ENCODE assay signal across 17 cellular contexts in genomic region chr9:113543286-113544000, GRCh38.
DNase-seq lines count a peak whose midpoint lies in the region; ATAC-seq and TF ChIP-seq lines count a peak whose summit lies in the region.
"Had no signal": no experiment of that assay in that cellular context is flagged by ENCODE, and none has a peak within 500 bp of the region (broad histone marks: within the 10 kb centered on the region; RNA-seq: fewer than 3 reads in every experiment).

No MANE protein-coding gene starts in this region.

- no peaks in the 10 kb centered on the region for H3K79me2 ChIP-seq in trophoblast cell (ENCODE audit: control insufficient read depth, insufficient read depth, low read length, poor library complexity)

- intact Hi-C loops in CD8-positive, alpha-beta T cell (cut with DNase I, micrococcal nuclease), result no loop called here
- intact Hi-C loops in heart right ventricle (cut with DNase I), result loop anchor here in 1 of 10 donors (5.0 kb wide), 1 partner anchor 34 kb away; no protein-coding TSS in a partner anchor

- H3K4me3 Mint-ChIP-seq in CD8-positive, alpha-beta T cell, result no peak overlapping the region
- no peak overlapping the region for H3K4me3 Mint-ChIP-seq in T-helper 17 cell

- no peaks in the 10 kb centered on the region for H3K27me3 Mint-ChIP-seq in CD8-positive, alpha-beta T cell (ENCODE audit: low read depth)
- no peaks in the 10 kb centered on the region for H3K27me3 Mint-ChIP-seq in T-helper 17 cell

- no peak for DNase-seq in CD8-positive, alpha-beta T cell
- DNase-seq in T-helper 17 cell (no peak), heart right ventricle (no peak), trophoblast cell (no peak), SHP77 (lab: John Stamatoyannopoulos, UW) (no peak), RPMI8226 (no peak)
- DNase-seq: activated CD4-positive, alpha-beta T cell treated with anti-CD3 and anti-CD28 coated beads, Interleukin-2, amount 50 U/mL, for 48 hours; activated T-cell treated with anti-CD3 and anti-CD28 coated beads, Interleukin-2, amount 50 U/mL, for 48 hours; AML-193; foreskin fibroblast; NCI-H446; stomach had no signal

- H3K4ac ChIP-seq in trophoblast cell (ENCODE audit: low read depth, low read length), result no peak overlapping the region

- H2AFZ ChIP-seq in trophoblast cell (ENCODE audit: insufficient read depth, low read length, poor library complexity), result no peak overlapping the region

- H3K9me3 Mint-ChIP-seq in CD8-positive, alpha-beta T cell, result no peaks in the 10 kb centered on the region

- H3K4me2 ChIP-seq in trophoblast cell (ENCODE audit: low read length), result no peak overlapping the region

- POLR2A ChIA-PET in CD8-positive, alpha-beta T cell (lab: Charles Lee), result no interaction called here

- peak overlapping the region; percentile 22 for H4K91ac ChIP-seq in trophoblast cell (ENCODE audit: low read depth, low read length)

- no peak for ATAC-seq in CD8-positive, alpha-beta T cell
- ATAC-seq in T-helper 17 cell (no peak), heart right ventricle (no peak), esophagus mucosa (no peak)
- ATAC-seq: left lobe of liver had no signal

- TF ChIP-seq CTCF in CD8-positive, alpha-beta T cell (IDR thresholded peaks at IDR 0.05), result no peak
- no peak for TF ChIP-seq CTCF in heart right ventricle (IDR thresholded peaks at IDR 0.05)

- no peaks in the 10 kb centered on the region for H3K9me3 ChIP-seq in CD8-positive, alpha-beta T cell (ENCODE audit: low read length)
- H3K9me3 ChIP-seq in T-helper 17 cell (ENCODE audit: control insufficient read depth, low read length, poor library complexity, severe bottlenecking) (no peaks in the 10 kb centered on the region), heart right ventricle (no peaks in the 10 kb centered on the region), trophoblast cell (ENCODE audit: insufficient read depth, low read depth, low read length) (peaks cover 2% of the 10 kb centered on the region)
- H3K9me3 ChIP-seq: HAP-1, ovary, stomach, vagina had no signal

- H3K36me3 Mint-ChIP-seq in CD8-positive, alpha-beta T cell, result peaks cover 87% of the 10 kb centered on the region
- H3K36me3 Mint-ChIP-seq in T-helper 17 cell (ENCODE audit: low read depth), result peaks cover 5% of the 10 kb centered on the region

- H3K27me3 ChIP-seq in CD8-positive, alpha-beta T cell (ENCODE audit: insufficient read depth, low read length), result no peaks in the 10 kb centered on the region
- H3K27me3 ChIP-seq in heart right ventricle (no peaks in the 10 kb centered on the region), trophoblast cell (ENCODE audit: insufficient read depth, low read length) (no peaks in the 10 kb centered on the region)
- H3K27me3 ChIP-seq: ovary, stomach, vagina had no signal

- no peak overlapping the region for H3K18ac ChIP-seq in trophoblast cell (ENCODE audit: low read length)

- no peak overlapping the region for H3K14ac ChIP-seq in trophoblast cell (ENCODE audit: low read length)

- 75 to 84% methylated on average over 10 of the region's 10 CpGs for WGBS in heart right ventricle, 2 donors
- no CpG with 5 or more reads among the region's 10 CpGs for WGBS in trophoblast cell (ENCODE audit: extremely low coverage, insufficient coverage, insufficient read length)

- no peak overlapping the region for H3K27ac ChIP-seq in CD8-positive, alpha-beta T cell (ENCODE audit: low read depth, low read length)
- H3K27ac ChIP-seq in heart right ventricle (peak overlapping the region in 6 of 10 donors; percentile 12 to 91 (median 66)), trophoblast cell (ENCODE audit: low read depth, low read length) (no peak overlapping the region)
- H3K27ac ChIP-seq: ovary, stomach, vagina had no signal

- no peak overlapping the region for H2BK5ac ChIP-seq in trophoblast cell (ENCODE audit: low read depth, low read length, poor library complexity)

- H3K27ac Mint-ChIP-seq in CD8-positive, alpha-beta T cell, result peak overlapping the region; percentile 18
- peak overlapping the region; percentile 92 for H3K27ac Mint-ChIP-seq in T-helper 17 cell

- H3K4me3 ChIP-seq in CD8-positive, alpha-beta T cell (ENCODE audit: low read depth, low read length), result no peak overlapping the region
- H3K4me3 ChIP-seq in heart right ventricle (no peak overlapping the region), trophoblast cell (ENCODE audit: low read depth, low read length) (no peak overlapping the region)
- H3K4me3 ChIP-seq: HAP-1, ovary, stomach, vagina had no signal

- no peak overlapping the region for H4K12ac ChIP-seq in trophoblast cell (ENCODE audit: low read depth, low read length)

- H3K4me1 Mint-ChIP-seq in CD8-positive, alpha-beta T cell (ENCODE audit: low read depth), result peaks cover 70% of the 10 kb centered on the region
- H3K4me1 Mint-ChIP-seq in T-helper 17 cell, result peaks cover 36% of the 10 kb centered on the region

- H3K36me3 ChIP-seq in CD8-positive, alpha-beta T cell (ENCODE audit: insufficient read depth, low read length), result peaks cover 25% of the 10 kb centered on the region
- H3K36me3 ChIP-seq in heart right ventricle (peaks cover 0 to 78% (median 17%) of the 10 kb centered on the region in 9 donors), trophoblast cell (ENCODE audit: control insufficient read depth in 1 of 2, insufficient read depth in 2 of 2, low read length in 2 of 2) (peaks cover 2 to 9% of the 10 kb centered on the region in 2 experiments)
- H3K36me3 ChIP-seq: HAP-1, ovary, vagina had no signal

- H2BK120ac ChIP-seq in trophoblast cell (ENCODE audit: insufficient read depth, low read length, poor library complexity), result no peak overlapping the region

- peaks cover 21% of the 10 kb centered on the region for H3K79me1 ChIP-seq in trophoblast cell (ENCODE audit: low read length)

- H3K4me1 ChIP-seq in CD8-positive, alpha-beta T cell (ENCODE audit: insufficient read depth, low read length), result peaks cover 20% of the 10 kb centered on the region
- H3K4me1 ChIP-seq in heart right ventricle (peaks cover 24 to 97% (median 69%) of the 10 kb centered on the region in 9 donors), trophoblast cell (ENCODE audit: control insufficient read depth in 1 of 2, insufficient read depth in 2 of 2, low read length in 2 of 2) (peaks cover 16 to 20% of the 10 kb centered on the region in 2 experiments)
- H3K4me1 ChIP-seq: HAP-1 had no signal

- no peak overlapping the region for H3K9ac ChIP-seq in trophoblast cell (ENCODE audit: low read length)

- H3K23ac ChIP-seq in trophoblast cell (ENCODE audit: low read length), result no peak overlapping the region

- CTCF ChIA-PET in CD8-positive, alpha-beta T cell (lab: Charles Lee), result interaction anchor here (1.0 kb wide), 1 partner anchor 12 kb away, joined by 3 read pairs; no protein-coding TSS in a partner anchor

- H4K8ac ChIP-seq in trophoblast cell (ENCODE audit: low read depth, low read length), result no peak overlapping the region

- peak overlapping the region; percentile 15 for H2BK12ac ChIP-seq in trophoblast cell (ENCODE audit: low read length)

- no peak overlapping the region for H2AK5ac ChIP-seq in trophoblast cell (ENCODE audit: low read length)

Comparison
In these comparisons a context has a peak if more than half of its experiments do, and no peak if none do; other contexts are left out.
1. H3K27ac ChIP-seq: peak in heart right ventricle (6 of 10); none in CD8-positive, alpha-beta T cell (single experiment) and trophoblast cell (single experiment).